In genomic region chrX:132292753-132293152, GRCh38 we compare ENCODE assay signal across 8 cellular contexts.
DNase-seq lines count a peak whose midpoint lies in the region; ATAC-seq and TF ChIP-seq lines count a peak whose summit lies in the region.

No MANE protein-coding gene starts in this region.

- H3K27me3 ChIP-seq in SU-DHL-6 (ENCODE audit: low read length) (no peaks in the 10 kb centered on the region), fibroblast of lung (ENCODE audit: control insufficient read depth, insufficient read depth, low read length) (no peaks in the 10 kb centered on the region)

- no peak overlapping the region for H3K27ac Mint-ChIP-seq in nephron progenitor cell

- peaks cover 28% of the 10 kb centered on the region for H3K9me3 Mint-ChIP-seq in nephron progenitor cell

- no peaks in the 10 kb centered on the region for H3F3A ChIP-seq in SU-DHL-6 (ENCODE audit: insufficient read depth)

- H3K9ac ChIP-seq in SU-DHL-6 (ENCODE audit: low read length) (no peak overlapping the region), fibroblast of lung (ENCODE audit: insufficient read depth, low read length) (no peak overlapping the region)

- H3K27ac ChIP-seq in SU-DHL-6 (ENCODE audit: low read depth, low read length), result no peak overlapping the region
- no peak overlapping the region for H3K27ac ChIP-seq in fibroblast of lung (ENCODE audit: insufficient read depth, low read length)

- H3K9me2 ChIP-seq in SU-DHL-6 (replicated peaks; ENCODE audit: insufficient read depth, low read length), result no peaks in the 10 kb centered on the region

- H3K79me2 ChIP-seq in SU-DHL-6 (ENCODE audit: insufficient read depth, low read length) (no peaks in the 10 kb centered on the region), fibroblast of lung (ENCODE audit: control insufficient read depth, insufficient read depth, low read length) (no peaks in the 10 kb centered on the region)

- H4K20me1 ChIP-seq in SU-DHL-6 (ENCODE audit: low read depth, low read length) (no peaks in the 10 kb centered on the region), fibroblast of lung (ENCODE audit: control insufficient read depth, extremely low read depth, insufficient read depth, low read length) (no peaks in the 10 kb centered on the region)

- no peak overlapping the region for H2AFZ ChIP-seq in SU-DHL-6 (ENCODE audit: low read depth, low read length, severe bottlenecking)
- H2AFZ ChIP-seq in fibroblast of lung (ENCODE audit: low read length), result no peak overlapping the region

- DNase-seq in fibroblast of lung (ENCODE audit: low read depth in 2 of 2), result peak; percentile 39 to 73
- peak; percentile 39 for DNase-seq in nephron progenitor cell
- no peak for DNase-seq in NCI-H524 (lab: John Stamatoyannopoulos, UW)
- no peak for DNase-seq in stimulated activated naive CD4-positive, alpha-beta T cell (lab: John Stamatoyannopoulos, UW)
- no peak for DNase-seq in NK-92 (lab: John Stamatoyannopoulos, UW; ENCODE audit: unreplicated experiment)

- no peaks in the 10 kb centered on the region for H3K36me3 ChIP-seq in SU-DHL-6 (ENCODE audit: low read length)
- no peaks in the 10 kb centered on the region for H3K36me3 ChIP-seq in fibroblast of lung (ENCODE audit: control insufficient read depth, insufficient read depth, low read length)

- peaks cover 9% of the 10 kb centered on the region for H3K36me3 Mint-ChIP-seq in nephron progenitor cell (ENCODE audit: low read depth)

- H3K27me3 Mint-ChIP-seq in nephron progenitor cell (ENCODE audit: low read depth, poor library complexity), result peaks cover 3% of the 10 kb centered on the region

- no peak overlapping the region for H3K4me3 Mint-ChIP-seq in nephron progenitor cell

- peak; percentile 45 for ATAC-seq in HG02623 (IDR thresholded peaks at IDR 0.05; ENCODE audit: unreplicated experiment)

- H3K4me3 ChIP-seq in SU-DHL-6 (ENCODE audit: insufficient read depth, low read length, poor library complexity, severe bottlenecking) (no peak overlapping the region), fibroblast of lung (replicated peaks in 1 of 4; ENCODE audit: control extremely low read depth in 1 of 4, insufficient read depth in 1 of 4, low read depth in 3 of 4, low read length in 4 of 4) (no peak overlapping the region)

- no peak overlapping the region for H3K4me2 ChIP-seq in SU-DHL-6 (ENCODE audit: low read depth, low read length, poor library complexity, severe bottlenecking)
- H3K4me2 ChIP-seq in fibroblast of lung (ENCODE audit: extremely low read depth, insufficient read depth, low read length), result no peak overlapping the region

- H3K4me1 ChIP-seq in fibroblast of lung (ENCODE audit: control insufficient read depth, extremely low read depth, insufficient read depth, low read length), result no peaks in the 10 kb centered on the region

- H3K9me3 ChIP-seq in SU-DHL-6 (ENCODE audit: insufficient read depth, low read length) (no peaks in the 10 kb centered on the region), fibroblast of lung (ENCODE audit: control insufficient read depth, insufficient read depth, low read depth, low read length) (no peaks in the 10 kb centered on the region)

- TF ChIP-seq CTCF in GM12874 (IDR thresholded peaks at IDR 0.05; ENCODE audit: insufficient read depth, low read depth, low read length) (0 out of 2 replicates have a peak, but pooled peaks have one; percentile 19), SU-DHL-6 (IDR thresholded peaks at IDR 0.05; ENCODE audit: insufficient read depth, low read length, poor library complexity, severe bottlenecking) (peak; percentile 24), fibroblast of lung (conservative IDR thresholded peaks at IDR 0.05 in 1 of 2, IDR thresholded peaks at IDR 0.05 in 1 of 2; ENCODE audit: low read depth in 1 of 2, low read length in 2 of 2) (peak; percentile 35 to 43), nephron progenitor cell (IDR thresholded peaks at IDR 0.05) (peak; percentile 68)

- no peaks in the 10 kb centered on the region for H3K4me1 Mint-ChIP-seq in nephron progenitor cell

Comparison
In these comparisons a context has a peak if more than half of its experiments do, and no peak if none do; other contexts are left out.
1. DNase-seq: peak in fibroblast of lung (2 of 2) and nephron progenitor cell (single experiment); none in NCI-H524 (0 of 2), stimulated activated naive CD4-positive, alpha-beta T cell (0 of 6) and NK-92 (single experiment).
2. Peak in every context shown above with its lines, with median percentiles within 50 percentile points of each other: CTCF ChIP-seq.